ENCODE assay signal across 9 cellular contexts in genomic region chr12:109775172-109775881, GRCh38. TPM values are rescaled to one million over a fixed set of nuclear protein-coding genes. Genes with fewer than 3 reads are reported as not detected.
DNase-seq lines count a peak whose midpoint lies in the region; ATAC-seq and TF ChIP-seq lines count a peak whose summit lies in the region.
"Had no signal": no experiment of that assay in that cellular context is flagged by ENCODE, and none has a peak within 500 bp of the region (broad histone marks: within the 10 kb centered on the region; RNA-seq: fewer than 3 reads in every experiment).

No MANE protein-coding gene starts in this region.

- H3K36me3 ChIP-seq in body of pancreas (replicated peaks in 1 of 2; ENCODE audit: insufficient read depth in 1 of 2, low read depth in 2 of 2): no peaks in the 10 kb centered on the region
- H3K36me3 ChIP-seq: BLaER1 treated with 17β-estradiol and CSF1 and Interleukin-3, amounts not matched to agents 10 nM and 100 nM had no signal

- no peak for TF ChIP-seq POLR2A in body of pancreas (IDR thresholded peaks at IDR 0.05)

- ATAC-seq in body of pancreas: peak; percentile 76

- H3K4me3 ChIP-seq in body of pancreas: no peak overlapping the region
- H3K4me3 ChIP-seq: BLaER1 treated with 17β-estradiol and CSF1 and Interleukin-3, amounts not matched to agents 10 nM and 100 nM had no signal

- TF ChIP-seq CTCF in body of pancreas (IDR thresholded peaks at IDR 0.05): peak; percentile 80 to 93 (median 86)

- H3K27ac ChIP-seq in body of pancreas: no peak overlapping the region
- H3K27ac ChIP-seq: BLaER1 treated with 17β-estradiol and CSF1 and Interleukin-3, amounts not matched to agents 10 nM and 100 nM had no signal

- WGBS in body of pancreas, 2 donors: 16 to 24% methylated on average over 7 to 10 of the region's 10 CpGs

- intact Hi-C loops in body of pancreas (cut with DNase I): loop anchor here (5.0 to 10.0 kb wide), 2 partner anchors 178 to 341 kb away; no protein-coding TSS in a partner anchor

- H3K9me3 ChIP-seq in body of pancreas: no peaks in the 10 kb centered on the region

- DNase-seq in NCI-H1436 (lab: John Stamatoyannopoulos, UW) (peak; percentile 52), NCI-H1436 treated with DMSO at 0.1 percent for 48 hours (lab: John Stamatoyannopoulos, UW) (no peak), NCI-H128 (lab: John Stamatoyannopoulos, UW; ENCODE audit: unreplicated experiment) (peak; percentile 5), UCSD-AML1 (lab: John Stamatoyannopoulos, UW; ENCODE audit: unreplicated experiment) (peak; percentile 70), body of pancreas (peak; percentile 74 to 83 (median 79)), iPS-NIHi7 (ENCODE audit: extremely low spot score) (peak; percentile 89), KG1 (lab: John Stamatoyannopoulos, UW) (no peak)
- DNase-seq in stimulated activated CD4-positive, alpha-beta T cell treated with anti-CD3 and anti-CD28 coated beads, Interleukin-12 subunit alpha, Interleukin-12 subunit beta, amount 100 ng/mL, for 4 hours: peak; percentile 72

- H3K4me1 ChIP-seq in body of pancreas: peaks cover 15% of the 10 kb centered on the region

- no peaks in the 10 kb centered on the region for H3K27me3 ChIP-seq in body of pancreas
- H3K27me3 ChIP-seq: BLaER1 treated with 17β-estradiol and CSF1 and Interleukin-3, amounts not matched to agents 10 nM and 100 nM had no signal

RNA-seq across cellular contexts. Expression of gene TRPV4, which starts 57.9 kb away (rescaled TPM):
- 1 to 10 TPM; 5.2 to 6.3 TPM for total RNA-seq in body of pancreas

Comparison
In these comparisons a context has a peak if more than half of its experiments do, and no peak if none do; other contexts are left out.
1. DNase-seq: peak in NCI-H1436 (single experiment), NCI-H128 (single experiment), UCSD-AML1 (single experiment), body of pancreas (4 of 4), iPS-NIHi7 (single experiment) and stimulated activated CD4-positive, alpha-beta T cell treated with anti-CD3 and anti-CD28 coated beads, Interleukin-12 subunit alpha, Interleukin-12 subunit beta, amount 100 ng/mL, for 4 hours (single experiment); none in NCI-H1436 treated with DMSO at 0.1 percent for 48 hours (single experiment) and KG1 (single experiment).